In the genomic region with DNA sequence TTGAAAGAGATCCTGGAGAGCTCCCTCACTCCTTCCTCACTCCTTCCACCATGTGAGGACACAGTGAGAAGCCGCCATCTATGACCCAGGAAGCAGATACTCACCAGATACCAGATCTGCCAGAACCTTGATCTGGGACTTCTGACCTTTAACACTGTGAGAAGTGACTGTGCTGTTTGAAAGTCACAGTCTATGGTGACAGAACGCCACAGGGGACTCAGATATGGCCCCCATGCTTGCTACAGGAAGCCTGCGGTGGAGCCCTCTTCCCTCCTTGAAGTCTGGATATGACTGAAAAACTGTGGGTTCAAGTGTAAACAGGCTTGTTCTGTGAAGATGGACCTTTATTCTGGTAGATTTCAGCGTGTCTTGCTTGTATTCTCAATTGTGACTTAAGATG, we compare ENCODE assay signal across 23 cellular contexts.
DNase-seq lines count a peak whose midpoint lies in the region; ATAC-seq lines count a peak whose summit lies in the region.
"Had no signal": no experiment of that assay in that cellular context is flagged by ENCODE, and none has a peak within 500 bp of the region (broad histone marks: within the 10 kb centered on the region; RNA-seq: fewer than 3 reads in every experiment).

No MANE protein-coding gene starts in this region.

- peak; percentile 23 to 51 for ATAC-seq in activated naive CD4-positive, alpha-beta T cell treated with anti-CD3 and anti-CD28 coated beads, Interleukin-2, amount 50 U/mL, for 72 hours
- peak; percentile 16 for ATAC-seq in stimulated activated naive CD8-positive, alpha-beta T cell treated with anti-CD3 and anti-CD28 coated beads, Interleukin-15, Interleukin-2, amounts not matched to agents 100 U/mL and 50 U/mL, for 24 hours

- H3K36me3 Mint-ChIP-seq in activated naive CD4-positive, alpha-beta T cell treated with anti-CD3 and anti-CD28 coated beads, Interleukin-2, amount 50 U/mL, for 72 hours = peaks cover 0 to 4% of the 10 kb centered on the region in 2 donors
- no peaks in the 10 kb centered on the region for H3K36me3 Mint-ChIP-seq in activated naive CD8-positive, alpha-beta T cell treated with anti-CD3 and anti-CD28 coated beads for 36 hours

- H3K4ac ChIP-seq in mesenchymal stem cell (ENCODE audit: low read depth in 1 of 2, low read length in 2 of 2) = no peak overlapping the region

- peak overlapping the region in 1 of 2 experiments; percentile 35 for H3K18ac ChIP-seq in mesenchymal stem cell (ENCODE audit: low read depth in 1 of 2, low read length in 2 of 2)

- peaks cover 4 to 17% of the 10 kb centered on the region in 2 donors for H3K9me3 Mint-ChIP-seq in activated naive CD4-positive, alpha-beta T cell treated with anti-CD3 and anti-CD28 coated beads, Interleukin-2, amount 50 U/mL, for 72 hours
- H3K9me3 Mint-ChIP-seq in activated naive CD8-positive, alpha-beta T cell treated with anti-CD3 and anti-CD28 coated beads for 36 hours = peaks cover 22% of the 10 kb centered on the region

- no peak overlapping the region for H4K8ac ChIP-seq in mesenchymal stem cell (ENCODE audit: low read length)

- no peak overlapping the region for H3K4me3 Mint-ChIP-seq in activated naive CD8-positive, alpha-beta T cell treated with anti-CD3 and anti-CD28 coated beads for 36 hours
- H3K4me3 Mint-ChIP-seq: type B pancreatic cell had no signal

- H2BK15ac ChIP-seq in mesenchymal stem cell (ENCODE audit: low read depth, poor library complexity, severe bottlenecking) = no peak overlapping the region

- peaks cover 14% of the 10 kb centered on the region for H3K4me1 ChIP-seq in mesenchymal stem cell (ENCODE audit: control insufficient read depth, insufficient read depth, low read depth, low read length)

- H3K79me1 ChIP-seq in mesenchymal stem cell (replicated peaks; ENCODE audit: low read length, poor library complexity, severe bottlenecking) = no peaks in the 10 kb centered on the region

- WGBS in mesenchymal stem cell = 62% methylated on average over 3 of the region's 4 CpGs

- no peak overlapping the region for H3K4me3 ChIP-seq in mesenchymal stem cell (ENCODE audit: insufficient read depth in 1 of 2, low read depth in 1 of 2, low read length in 2 of 2)
- H3K4me3 ChIP-seq: lung, Peyer's patch had no signal

- H3K23ac ChIP-seq in mesenchymal stem cell (ENCODE audit: low read length in 2 of 2) = no peak overlapping the region

- H3K27ac Mint-ChIP-seq in activated naive CD4-positive, alpha-beta T cell treated with anti-CD3 and anti-CD28 coated beads, Interleukin-2, amount 50 U/mL, for 72 hours = no peak overlapping the region
- H3K27ac Mint-ChIP-seq in activated naive CD8-positive, alpha-beta T cell treated with anti-CD3 and anti-CD28 coated beads for 36 hours = peak overlapping the region; percentile 26

- no peak overlapping the region for H3K14ac ChIP-seq in mesenchymal stem cell (ENCODE audit: low read length in 2 of 2)

- no peak overlapping the region for H4K91ac ChIP-seq in mesenchymal stem cell (ENCODE audit: low read length)

- intact Hi-C loops in posterior vena cava (cut with DNase I) = no loop called here

- H3K27ac ChIP-seq in mesenchymal stem cell (ENCODE audit: low read length, poor library complexity, severe bottlenecking) = no peak overlapping the region
- H3K27ac ChIP-seq: C4-2B, KMS-11, Peyer's patch had no signal

- DNase-seq in activated naive CD4-positive, alpha-beta T cell treated with anti-CD3 and anti-CD28 coated beads, Interleukin-2, amount 50 U/mL, for 72 hours (ENCODE audit: low spot score in 2 of 2) = no peak
- DNase-seq in activated naive CD4-positive, alpha-beta T cell treated with Interleukin-2 at 50 U/mL for 16 hours = no peak
- DNase-seq in activated naive CD8-positive, alpha-beta T cell treated with anti-CD3 and anti-CD28 coated beads for 36 hours = no peak
- DNase-seq in mesenchymal stem cell = no peak
- DNase-seq in stimulated activated naive CD8-positive, alpha-beta T cell treated with anti-CD3 and anti-CD28 coated beads, Interleukin-15, Interleukin-2, amounts not matched to agents 100 U/mL and 50 U/mL, for 24 hours = no peak
- no peak for DNase-seq in activated effector memory CD4-positive, alpha-beta T cell treated with anti-CD3 and anti-CD28 coated beads, Interleukin-2, amount 50 U/mL, for 16 hours
- DNase-seq in posterior vena cava (ENCODE audit: low spot score) = no peak
- DNase-seq in DMS153 (lab: John Stamatoyannopoulos, UW) = no peak
- DNase-seq: activated CD4-positive, alpha-beta T cell treated with anti-CD3 and anti-CD28 coated beads, Interleukin-2, amount 50 U/mL, for 48 hours; activated CD4-positive, CD25-positive, alpha-beta regulatory T cell; amniotic stem cell; effector CD4-positive, alpha-beta T cell; NCI-H1417; NCI-H2081 treated with DMSO at 0.1 percent for 48 hours; NCI-H226; occipital lobe; Peyer's patch; SIG-M5; T1000 had no signal

- H3K9ac ChIP-seq in mesenchymal stem cell (ENCODE audit: low read length) = no peak overlapping the region
- H3K9ac ChIP-seq: KMS-11 had no signal

- peaks cover 9% of the 10 kb centered on the region for H3K27me3 Mint-ChIP-seq in activated naive CD8-positive, alpha-beta T cell treated with anti-CD3 and anti-CD28 coated beads for 36 hours
- H3K27me3 Mint-ChIP-seq: type B pancreatic cell had no signal

- peak overlapping the region in 1 of 2 experiments; percentile 29 for H2BK12ac ChIP-seq in mesenchymal stem cell (ENCODE audit: low read length in 2 of 2)

- no peak overlapping the region for H2BK120ac ChIP-seq in mesenchymal stem cell (ENCODE audit: low read depth, low read length)

- H2AK5ac ChIP-seq in mesenchymal stem cell (ENCODE audit: low read length, severe bottlenecking) = peak overlapping the region; percentile 41

- H3K9me3 ChIP-seq in mesenchymal stem cell (ENCODE audit: control insufficient read depth, low read length) = no peaks in the 10 kb centered on the region
- H3K9me3 ChIP-seq: Peyer's patch had no signal

- no peaks in the 10 kb centered on the region for H3K36me3 ChIP-seq in mesenchymal stem cell (ENCODE audit: control insufficient read depth in 1 of 2, insufficient read depth in 2 of 2, low read depth in 1 of 2, low read length in 2 of 2)
- H3K36me3 ChIP-seq: Peyer's patch had no signal

- no peak overlapping the region for H2BK5ac ChIP-seq in mesenchymal stem cell (ENCODE audit: low read depth, low read length, poor library complexity, severe bottlenecking)

- H3K4me2 ChIP-seq in mesenchymal stem cell (ENCODE audit: low read length, poor library complexity, severe bottlenecking) = no peak overlapping the region
- H3K4me2 ChIP-seq: KMS-11 had no signal

- no peak overlapping the region for H2AFZ ChIP-seq in mesenchymal stem cell (ENCODE audit: low read depth, low read length)

- H3K4me1 Mint-ChIP-seq in activated naive CD8-positive, alpha-beta T cell treated with anti-CD3 and anti-CD28 coated beads for 36 hours = peaks cover 18% of the 10 kb centered on the region

- H3K27me3 ChIP-seq in mesenchymal stem cell (ENCODE audit: control insufficient read depth in 1 of 2, insufficient read depth in 1 of 2, low read length in 2 of 2) = no peaks in the 10 kb centered on the region
- H3K27me3 ChIP-seq: Peyer's patch had no signal
